ENCODE assay signal across 9 cellular contexts in the genomic region with DNA sequence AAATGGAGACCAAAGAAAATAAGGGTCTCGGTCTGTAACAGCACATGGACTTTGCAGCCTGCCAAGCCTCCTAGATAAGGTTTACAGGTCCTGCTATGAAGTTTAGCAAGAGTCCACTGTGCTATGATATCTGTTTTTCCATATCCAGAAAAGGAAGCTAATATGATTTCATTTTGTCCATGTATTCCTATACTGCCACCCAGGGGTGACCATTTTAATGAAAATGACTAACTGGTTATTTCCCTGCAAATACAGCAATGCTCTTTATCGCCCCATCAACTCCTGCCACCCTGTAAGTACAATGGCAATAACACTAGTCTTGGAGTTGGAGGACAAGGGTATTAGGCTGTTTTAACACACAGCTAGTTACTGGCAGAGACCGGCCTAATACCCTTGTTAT.
DNase-seq lines count a peak whose midpoint lies in the region; ATAC-seq and TF ChIP-seq lines count a peak whose summit lies in the region.
"Had no signal": no experiment of that assay in that cellular context is flagged by ENCODE, and none has a peak within 500 bp of the region (broad histone marks: within the 10 kb centered on the region; RNA-seq: fewer than 3 reads in every experiment).

No MANE protein-coding gene starts in this region.

- no peaks in the 10 kb centered on the region for H3K9me3 ChIP-seq in body of pancreas

- peak in 2 of 3 experiments; percentile 8 to 18 for DNase-seq in NCI-H1417 (lab: John Stamatoyannopoulos, UW)
- no peak for DNase-seq in NCI-H1417 treated with DMSO at 0.1 percent for 48 hours (lab: John Stamatoyannopoulos, UW)
- DNase-seq in NCI-H1694 (lab: John Stamatoyannopoulos, UW): peak; percentile 7
- peak in 1 of 4 donors; percentile 13 for DNase-seq in body of pancreas
- DNase-seq in pons (ENCODE audit: low spot score): peak; percentile 5
- no peak for DNase-seq in globus pallidus (ENCODE audit: low spot score)
- DNase-seq: stimulated activated CD4-positive, alpha-beta T cell treated with anti-CD3 and anti-CD28 coated beads, Interleukin-4, amount 100 ng/mL, for 24 hours had no signal

- intact Hi-C loops in body of pancreas (cut with DNase I): no loop called here

- no peak for TF ChIP-seq POLR2A in body of pancreas (IDR thresholded peaks at IDR 0.05)

- no peaks in the 10 kb centered on the region for H3K36me3 ChIP-seq in body of pancreas (replicated peaks in 1 of 2; ENCODE audit: insufficient read depth in 1 of 2, low read depth in 2 of 2)

- peaks cover 3% of the 10 kb centered on the region for H3K4me1 ChIP-seq in body of pancreas

- WGBS in body of pancreas, 2 donors: 36 to 49% methylated on average over 3 of the region's 3 CpGs

- peak; percentile 13 to 66 (median 39) for TF ChIP-seq CTCF in body of pancreas (IDR thresholded peaks at IDR 0.05)

- H3K27ac ChIP-seq in body of pancreas: no peak overlapping the region

- ATAC-seq in body of pancreas (peak; percentile 48), HG02610 (IDR thresholded peaks at IDR 0.05; ENCODE audit: unreplicated experiment) (no peak), HG02973 (IDR thresholded peaks at IDR 0.05; ENCODE audit: unreplicated experiment) (no peak)

- no peaks in the 10 kb centered on the region for H3K27me3 ChIP-seq in body of pancreas

- no peak overlapping the region for H3K4me3 ChIP-seq in body of pancreas

Comparison
In these comparisons a context has a peak if more than half of its experiments do, and no peak if none do; other contexts are left out.
1. DNase-seq: peak in NCI-H1417 (2 of 3), NCI-H1694 (single experiment) and pons (single experiment); none in NCI-H1417 treated with DMSO at 0.1 percent for 48 hours (single experiment) and globus pallidus (single experiment).